Comparison of ENCODE assay signal across 18 cellular contexts in the genomic region with DNA sequence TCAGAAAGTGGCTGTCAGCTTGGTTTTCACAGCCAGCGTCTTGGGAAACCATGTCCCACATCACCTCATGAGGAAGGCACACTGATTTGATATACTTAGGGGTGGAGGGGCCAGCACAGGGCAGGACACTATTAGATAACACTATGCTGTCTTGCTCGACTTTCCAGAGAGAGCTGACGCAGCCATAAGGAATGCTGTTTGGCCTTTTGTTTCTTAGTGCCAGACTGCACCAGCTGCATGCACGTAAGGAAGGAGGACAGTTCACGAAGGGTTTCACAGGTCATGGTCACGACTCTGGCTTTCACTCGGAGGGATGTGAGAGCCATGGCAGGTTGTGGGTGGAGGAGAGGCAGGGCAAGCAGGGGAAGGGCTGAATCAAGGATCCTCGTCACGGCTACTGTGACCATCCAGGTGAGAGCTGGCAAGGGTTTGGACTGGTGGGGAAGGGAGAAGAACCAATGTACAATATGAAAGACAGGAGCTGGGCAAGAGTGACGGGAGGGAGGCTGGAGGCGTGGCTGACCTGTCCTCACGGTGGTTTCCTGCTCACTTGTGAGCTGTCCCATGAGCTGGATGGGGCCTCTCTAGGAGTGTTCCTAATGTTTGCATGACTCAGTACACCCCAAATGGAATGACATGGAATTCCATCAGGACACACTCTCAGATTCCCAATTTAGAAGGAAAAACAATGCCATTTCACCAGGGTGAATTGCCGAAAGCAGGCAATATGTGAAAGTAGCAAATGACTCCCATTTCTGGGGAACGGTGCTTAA.
A peak's percentile ranks its signal among the peaks of the same experiment; 100 is the strongest.
DNase-seq lines count a peak whose midpoint lies in the region; ATAC-seq, FAIRE-seq and TF ChIP-seq lines count a peak whose summit lies in the region.
"Had no signal": no experiment of that assay in that cellular context is flagged by ENCODE, and none has a peak within 500 bp of the region (broad histone marks: within the 10 kb centered on the region; RNA-seq: fewer than 3 reads in every experiment).

No MANE protein-coding gene starts in this region.

- 0 out of 2 replicates have a peak, but pooled peaks cover 3% of the 10 kb centered on the region for H3K23me2 ChIP-seq in H1 (ENCODE audit: low read depth, low read length)

- H3K23ac ChIP-seq in H1 (ENCODE audit: insufficient read length): no peak overlapping the region
- no peak overlapping the region for H3K23ac ChIP-seq in mesendoderm (ENCODE audit: low read length)

- TF ChIP-seq EP300 in H1 (IDR thresholded peaks at IDR 0.05; ENCODE audit: borderline replicate concordance in 1 of 2, low read depth in 2 of 2, low read length in 2 of 2): no peak

- peak overlapping the region; percentile 52 for H4K91ac ChIP-seq in H1 (replicated peaks; ENCODE audit: insufficient read length, low read length)

- peak overlapping the region; percentile 77 for H3K4ac ChIP-seq in H1 (replicated peaks; ENCODE audit: insufficient read length, low read depth, low read length)
- no peak overlapping the region for H3K4ac ChIP-seq in mesendoderm (ENCODE audit: low read depth, low read length)

- no peaks in the 10 kb centered on the region for H3K9me2 ChIP-seq in PC-3 (replicated peaks; ENCODE audit: low read length)

- H3K79me1 ChIP-seq in H1 (ENCODE audit: low read depth, low read length) (no peaks in the 10 kb centered on the region), mesendoderm (ENCODE audit: low read length) (no peaks in the 10 kb centered on the region)

- no peaks in the 10 kb centered on the region for H4K20me1 ChIP-seq in PC-3 (ENCODE audit: low read length)
- H4K20me1 ChIP-seq in H1 (replicated peaks in 1 of 2; ENCODE audit: control insufficient read depth in 1 of 2, insufficient read depth in 2 of 2, low read length in 2 of 2): no peaks in the 10 kb centered on the region

- H3K27me3 ChIP-seq in PC-3 (ENCODE audit: low read length) (no peaks in the 10 kb centered on the region), H1 (replicated peaks in 1 of 4; ENCODE audit: control insufficient read depth in 3 of 4, extremely low read depth in 1 of 4, insufficient read depth in 3 of 4, low read length in 3 of 4) (peaks cover 0 to under 1% (median 0%) of the 10 kb centered on the region in 4 experiments; a peak in 1 of 7 replicates), mesendoderm (ENCODE audit: insufficient read depth, low read length, poor library complexity) (no peaks in the 10 kb centered on the region)
- H3K27me3 ChIP-seq: upper lobe of right lung had no signal

- H2BK20ac ChIP-seq in H1 (ENCODE audit: low read length): no peak overlapping the region; the same call in 1 of the 2 replicates

- H3K18ac ChIP-seq in H1 (ENCODE audit: extremely low read depth, low read length) (peak overlapping the region; percentile 83), mesendoderm (ENCODE audit: low read length) (no peak overlapping the region)

- H2BK15ac ChIP-seq in H1 (ENCODE audit: low read length): peak overlapping the region; percentile 54
- no peak overlapping the region for H2BK15ac ChIP-seq in mesendoderm (replicated peaks; ENCODE audit: low read depth)

- no peak overlapping the region for H4K5ac ChIP-seq in H1 (ENCODE audit: insufficient read length, low read depth, low read length)
- no peak overlapping the region for H4K5ac ChIP-seq in mesendoderm (ENCODE audit: low read length)

- no peak for TF ChIP-seq RAD21 in H1 (IDR thresholded peaks at IDR 0.05 in 1 of 2, conservative IDR thresholded peaks at IDR 0.05 in 1 of 2; ENCODE audit: low read depth in 2 of 2, low read length in 2 of 2)

- no peak overlapping the region; the same call in 1 of the 2 replicates for H4K8ac ChIP-seq in H1 (ENCODE audit: extremely low read depth, insufficient read depth, low read length)
- no peak overlapping the region for H4K8ac ChIP-seq in mesendoderm (ENCODE audit: low read depth, low read length)

- WGBS in H1 (ENCODE audit: extremely low coverage in 1 of 2, insufficient coverage in 1 of 2, insufficient read length in 1 of 2, insufficient replicate concordance in 2 of 2, low coverage in 1 of 2, low lambda C conversion rate in 2 of 2, missing lambda C conversion rate in 1 of 2), 2 experiments: 86% methylated on average over 14 of the region's 14 CpGs; no CpG with 5 or more reads in 1 of the 2 experiments
- WGBS in mesendoderm (ENCODE audit: extremely low coverage, insufficient coverage, low lambda C conversion rate): no CpG with 5 or more reads among the region's 14 CpGs

- H3K9me3 ChIP-seq in PC-3 (ENCODE audit: low read length) (no peaks in the 10 kb centered on the region), H1 (ENCODE audit: insufficient read depth in 2 of 2, low read depth in 1 of 2, low read length in 1 of 2) (no peaks in the 10 kb centered on the region)
- H3K9me3 ChIP-seq: upper lobe of right lung had no signal

- H3K27ac ChIP-seq in PC-3 (ENCODE audit: low read length) (no peak overlapping the region), H1 (ENCODE audit: low read depth, low read length) (no peak overlapping the region; the same call in 1 of the 2 replicates), mesendoderm (ENCODE audit: low read depth, low read length) (no peak overlapping the region)
- H3K27ac ChIP-seq: upper lobe of right lung had no signal

- H2AFZ ChIP-seq in PC-3 (ENCODE audit: low read length): no peak overlapping the region
- no peak overlapping the region for H2AFZ ChIP-seq in H1 (ENCODE audit: low read length)

- ATAC-seq in PC-3 (peak; percentile 43), GM19467 (IDR thresholded peaks at IDR 0.05; ENCODE audit: unreplicated experiment) (no peak), GM21529 (IDR thresholded peaks at IDR 0.05; ENCODE audit: unreplicated experiment) (no peak)
- ATAC-seq: upper lobe of right lung had no signal

- H3K4me3 ChIP-seq in AG10803 (ENCODE audit: low read length) (no peak overlapping the region), PC-3 (ENCODE audit: low read length) (no peak overlapping the region), H1 (ENCODE audit: extremely low read depth in 1 of 4, insufficient read depth in 2 of 4, low read depth in 3 of 4, low read length in 4 of 4) (no peak overlapping the region), mesendoderm (ENCODE audit: low read length) (no peak overlapping the region)
- H3K4me3 ChIP-seq: upper lobe of right lung had no signal

- no peaks in the 10 kb centered on the region for H3F3A ChIP-seq in PC-3 (ENCODE audit: low read length, unreplicated experiment)

- H3K9ac ChIP-seq in PC-3 (ENCODE audit: low read length): no peak overlapping the region
- no peak overlapping the region for H3K9ac ChIP-seq in H1 (replicated peaks in 1 of 4; ENCODE audit: extremely low read depth in 1 of 4, low read depth in 3 of 4, low read length in 3 of 4)
- H3K9ac ChIP-seq in mesendoderm (ENCODE audit: low read length): no peak overlapping the region

- H3K14ac ChIP-seq in H1 (ENCODE audit: insufficient read length): no peak overlapping the region

- no peak for FAIRE-seq in H1 (lab: Jason Lieb, UNC)
- FAIRE-seq: frontal cortex, GM12891 had no signal

- H2AK5ac ChIP-seq in H1 (ENCODE audit: low read depth, low read length) (peak overlapping the region; percentile 76; the same call in 1 of the 2 replicates), mesendoderm (ENCODE audit: low read length) (no peak overlapping the region)

- H2BK5ac ChIP-seq in H1 (ENCODE audit: low read depth, low read length) (peak overlapping the region; percentile 86; the same call in 1 of the 2 replicates), mesendoderm (ENCODE audit: low read length) (no peak overlapping the region)

- H3K4me1 ChIP-seq in PC-3 (ENCODE audit: insufficient read depth, low read length): peaks cover 10% of the 10 kb centered on the region
- H3K4me1 ChIP-seq in H1 (replicated peaks in 1 of 4; ENCODE audit: control insufficient read depth in 3 of 4, insufficient read depth in 4 of 4, low read length in 3 of 4): peaks cover 8 to 22% (median 17%) of the 10 kb centered on the region in 4 experiments
- H3K4me1 ChIP-seq in mesendoderm (ENCODE audit: control insufficient read depth, low read depth, low read length): peaks cover 13% of the 10 kb centered on the region
- H3K4me1 ChIP-seq: upper lobe of right lung had no signal

- H3K4me2 ChIP-seq in PC-3 (ENCODE audit: low read length) (no peak overlapping the region), H1 (ENCODE audit: insufficient read depth in 1 of 2, low read depth in 2 of 2, low read length in 2 of 2) (0 out of 4 replicates have a peak overlapping the region, but pooled peaks of 1 of the 2 experiments have one; percentile 8), mesendoderm (ENCODE audit: low read length) (no peak overlapping the region)

- intact Hi-C loops in PC-3 (cut with micrococcal nuclease): loop anchor here (5.0 kb wide), 1 partner anchor 146 kb away; the partner anchor contains the start of gene ANKH

- no peaks in the 10 kb centered on the region for H3K36me3 ChIP-seq in PC-3 (ENCODE audit: low read depth, low read length)
- H3K36me3 ChIP-seq in H1 (ENCODE audit: control insufficient read depth in 2 of 4, insufficient read depth in 4 of 4, low read length in 3 of 4): no peaks in the 10 kb centered on the region
- H3K36me3 ChIP-seq in mesendoderm (ENCODE audit: control insufficient read depth, insufficient read depth, low read length): no peaks in the 10 kb centered on the region
- H3K36me3 ChIP-seq: upper lobe of right lung had no signal

- peak overlapping the region; percentile 98; the same call in 1 of the 2 replicates for H2BK12ac ChIP-seq in H1 (ENCODE audit: low read depth, low read length)

- TF ChIP-seq POLR2A in H1 (IDR thresholded peaks at IDR 0.05; ENCODE audit: control extremely low read depth in 1 of 2, low read depth in 2 of 2, low read length in 2 of 2): no peak

- peak; percentile 62 for DNase-seq in AG10803 (ENCODE audit: low read depth)
- peak; percentile 37 for DNase-seq in PC-3
- no peak for DNase-seq in H1 (ENCODE audit: low read depth in 1 of 2, low spot score in 2 of 2)
- DNase-seq in mesendoderm: peak; percentile 55
- no peak for DNase-seq in NCI-H2171 (lab: John Stamatoyannopoulos, UW)
- DNase-seq in NCI-H1105 (lab: John Stamatoyannopoulos, UW): no peak
- DNase-seq: activated CD4-positive, alpha-beta T cell treated with anti-CD3 and anti-CD28 coated beads, Interleukin-2, amount 50 U/mL, for 4 hours; activated naive CD4-positive, alpha-beta T cell treated with Interleukin-2 at 50 U/mL for 16 hours; cortex of kidney; DMS79; H7; left cardiac atrium; NCI-H2171 treated with DMSO at 0.1 percent for 48 hours; upper lobe of right lung had no signal

- H2BK120ac ChIP-seq in H1 (replicated peaks; ENCODE audit: low read depth, low read length) (no peak overlapping the region), mesendoderm (ENCODE audit: low read depth, low read length) (no peak overlapping the region)

- POLR2A ChIA-PET in PC-3 (lab: Charles Lee; ENCODE audit: unreplicated experiment): no interaction called here
- POLR2A ChIA-PET in H1 (lab: Charles Lee; ENCODE audit: partially characterized antibody): interaction anchor here (1.6 kb wide), 1 partner anchor 14 kb away, joined by 3 read pairs; no protein-coding TSS in a partner anchor

- H3K56ac ChIP-seq in H1 (replicated peaks; ENCODE audit: insufficient read length, low read depth, low read length) (no peak overlapping the region), mesendoderm (ENCODE audit: low read length) (no peak overlapping the region)

- TF ChIP-seq CTCF in AG10803 (conservative IDR thresholded peaks at IDR 0.05; ENCODE audit: low read length) (no peak), PC-3 (conservative IDR thresholded peaks at IDR 0.05; ENCODE audit: low read depth, low read length) (no peak), H1 (IDR thresholded peaks at IDR 0.05; ENCODE audit: control extremely low read depth in 1 of 3, insufficient read depth in 1 of 3, low read depth in 1 of 3, low read length in 3 of 3) (no peak)

- CTCF ChIA-PET in PC-3 (lab: Charles Lee): no interaction called here
- CTCF ChIA-PET in H1 (lab: Charles Lee; ENCODE audit: partially characterized antibody): interaction anchor here (0.7 to 5.3 kb wide), 45 partner anchors 8 to 301 kb away, joined by 3 to 93 read pairs (median 5); partner anchors contain the start of gene ANKH

- BruUV-seq in PC-3 (replicated peaks; lab: Mats Ljungman, UMichigan): no TSS peak

- H3K79me2 ChIP-seq in PC-3 (ENCODE audit: low read length) (no peaks in the 10 kb centered on the region), H1 (ENCODE audit: control insufficient read depth in 1 of 2, insufficient read depth in 2 of 2, low read length in 2 of 2) (no peaks in the 10 kb centered on the region), mesendoderm (ENCODE audit: control insufficient read depth, insufficient read depth, low read length) (no peaks in the 10 kb centered on the region)

Comparison
In these comparisons a context has a peak if more than half of its experiments do, and no peak if none do; other contexts are left out.
1. DNase-seq: peak in AG10803 (single experiment), PC-3 (single experiment) and mesendoderm (single experiment); none in H1 (0 of 2), NCI-H2171 (single experiment) and NCI-H1105 (single experiment).